In genomic region chr21:14073615-14074014, GRCh38 we compare ENCODE assay signal across 7 cellular contexts.
"Had no signal": no experiment of that assay in that cellular context is flagged by ENCODE, and none has a peak within 500 bp of the region (broad histone marks: within the 10 kb centered on the region; RNA-seq: fewer than 3 reads in every experiment).

No MANE protein-coding gene starts in this region.

- H3K27ac ChIP-seq: HL-60 had no signal

- ATAC-seq: HCT116, HepG2 had no signal

- H3K4me2 ChIP-seq: GM23338 had no signal

- H3K36me3 ChIP-seq: HAP-1 had no signal

- H2AFZ ChIP-seq: GM23338 had no signal

- H3K4me1 ChIP-seq: HAP-1 had no signal

- DNase-seq: H7, HFFc6 had no signal

- H3K4me3 ChIP-seq: GM23338, HAP-1 had no signal

- H3K9me3 ChIP-seq: HAP-1 had no signal
